33 cellular contexts compared by ENCODE assay signal in genomic region chr5:148335259-148335658, GRCh38. TPM values are rescaled to one million over a fixed set of nuclear protein-coding genes. Genes with fewer than 3 reads are reported as not detected.
"Had no signal": no experiment of that assay in that cellular context is flagged by ENCODE, and none has a peak within 500 bp of the region (broad histone marks: within the 10 kb centered on the region; RNA-seq: fewer than 3 reads in every experiment).

TSS of gene SPINK9 (plus strand) at chr5:148335559. CDS start at chr5:148335614, 55 bp downstream.

- H3K4me3 ChIP-seq: hepatocyte, left ventricle myocardium inferior, lung, mucosa of descending colon, ovary, right atrium auricular region, right lobe of liver, stomach, testis, tibial artery, upper lobe of right lung had no signal

- H3K4me2 ChIP-seq: hepatocyte had no signal

- H3K27ac ChIP-seq: hepatocyte, left ventricle myocardium inferior, ovary, right atrium auricular region, right lobe of liver, stomach, testis, tibial artery, upper lobe of right lung had no signal

- H3K4me3 Mint-ChIP-seq: memory B cell; naive thymus-derived CD4-positive, alpha-beta T cell; natural killer cell treated with Interleukin-12 subunit alpha and Interleukin-12 subunit beta and Interleukin-15 and Interleukin-18, amount 100 ng/mL, for 72 hours; stimulated activated naive B cell treated with anti-CD40 and anti-IgM and Interleukin-4, amounts not matched to agents 10 μg/mL and 1 μg/mL and 100 μg/mL, for 72 hours had no signal

- H3K4me1 ChIP-seq: left ventricle myocardium inferior, right atrium auricular region, right lobe of liver, stomach, testis, tibial artery, upper lobe of right lung had no signal

- H3K9me3 ChIP-seq: left ventricle myocardium inferior, mucosa of descending colon, ovary, right atrium auricular region, right lobe of liver, testis, upper lobe of right lung had no signal

- ATAC-seq: mucosa of descending colon; naive thymus-derived CD4-positive, alpha-beta T cell; natural killer cell treated with Interleukin-12 subunit alpha and Interleukin-12 subunit beta and Interleukin-15 and Interleukin-18, amount 100 ng/mL, for 72 hours; right lobe of liver; stimulated activated naive B cell treated with anti-CD40 and anti-IgM and Interleukin-4, amounts not matched to agents 10 μg/mL and 1 μg/mL and 100 μg/mL, for 72 hours; stimulated activated naive CD8-positive, alpha-beta T cell treated with anti-CD3 and anti-CD28 coated beads, Interleukin-15, Interleukin-2, amounts not matched to agents 100 U/mL and 50 U/mL, for 24 hours; upper lobe of right lung had no signal

- H3K36me3 ChIP-seq: ovary, right atrium auricular region, right lobe of liver, stomach, tibial artery, upper lobe of right lung had no signal

- H2AFZ ChIP-seq: hepatocyte had no signal

- H3K4me1 Mint-ChIP-seq: naive thymus-derived CD4-positive, alpha-beta T cell had no signal

- H3K27ac Mint-ChIP-seq: memory B cell; naive thymus-derived CD4-positive, alpha-beta T cell; natural killer cell treated with Interleukin-12 subunit alpha and Interleukin-12 subunit beta and Interleukin-15 and Interleukin-18, amount 100 ng/mL, for 72 hours; progenitor cell of endocrine pancreas; stimulated activated naive B cell treated with anti-CD40 and anti-IgM and Interleukin-4, amounts not matched to agents 10 μg/mL and 1 μg/mL and 100 μg/mL, for 72 hours had no signal

- DNase-seq: islet precursor cell; left ventricle myocardium inferior; midbrain; mucosa of descending colon; naive thymus-derived CD4-positive, alpha-beta T cell; ovary; right lobe of liver; stimulated activated CD4-positive, alpha-beta T cell treated with anti-CD3 and anti-CD28 coated beads, Interleukin-12 subunit alpha, Interleukin-12 subunit beta, amount 100 ng/mL, for 4 hours; stimulated activated CD4-positive, alpha-beta T cell treated with anti-CD3 and anti-CD28 coated beads, Interleukin-15, amount 100 ng/mL, for 24 hours; stimulated activated CD4-positive, alpha-beta T cell treated with anti-CD3 and anti-CD28 coated beads, Interleukin-2, amount 100 ng/mL, for 24 hours; stimulated activated CD4-positive, alpha-beta T cell treated with anti-CD3 and anti-CD28 coated beads, Interleukin-4, amount 100 ng/mL, for 1 hour; stimulated activated naive B cell treated with anti-CD40 and anti-IgM and Interleukin-4, amounts not matched to agents 10 μg/mL and 1 μg/mL and 100 μg/mL, for 72 hours; stimulated activated naive CD8-positive, alpha-beta T cell treated with anti-CD3 and anti-CD28 coated beads, Interleukin-15, Interleukin-2, amounts not matched to agents 100 U/mL and 50 U/mL, for 24 hours; stomach; testis; tibial artery; trophoblast cell; upper lobe of right lung had no signal

- H3K36me3 Mint-ChIP-seq: natural killer cell treated with Interleukin-12 subunit alpha and Interleukin-12 subunit beta and Interleukin-15 and Interleukin-18, amount 100 ng/mL, for 72 hours had no signal

- H3K27me3 Mint-ChIP-seq: memory B cell; progenitor cell of endocrine pancreas; stimulated activated naive B cell treated with anti-CD40 and anti-IgM and Interleukin-4, amounts not matched to agents 10 μg/mL and 1 μg/mL and 100 μg/mL, for 72 hours had no signal

- H3K79me2 ChIP-seq: hepatocyte had no signal

- H3K27me3 ChIP-seq: hepatocyte, ovary, right atrium auricular region, right lobe of liver, stomach, testis, tibial artery, upper lobe of right lung had no signal

RNA-seq across cellular contexts. Expression of gene SPINK9, which starts in this region (rescaled TPM):
- total RNA-seq: hepatocyte; kidney epithelial cell; left ventricle myocardium inferior; lower leg skin; lung; mesenteric fat pad; mucosa of descending colon; myocyte; naive thymus-derived CD4-positive, alpha-beta T cell; natural killer cell treated with Interleukin-12 subunit alpha and Interleukin-12 subunit beta and Interleukin-15 and Interleukin-18, amount 100 ng/mL, for 72 hours; omental fat pad; ovary; progenitor cell of endocrine pancreas; pulmonary artery endothelial cell; renal cortical epithelial cell; right atrium auricular region; right lobe of liver; skeletal muscle tissue; stomach; testis; upper lobe of right lung had no signal
- polyA plus RNA-seq: hepatocyte, lung, neural cell, ovary, stomach had no signal
